8 cellular contexts compared by ENCODE assay signal in the genomic region with DNA sequence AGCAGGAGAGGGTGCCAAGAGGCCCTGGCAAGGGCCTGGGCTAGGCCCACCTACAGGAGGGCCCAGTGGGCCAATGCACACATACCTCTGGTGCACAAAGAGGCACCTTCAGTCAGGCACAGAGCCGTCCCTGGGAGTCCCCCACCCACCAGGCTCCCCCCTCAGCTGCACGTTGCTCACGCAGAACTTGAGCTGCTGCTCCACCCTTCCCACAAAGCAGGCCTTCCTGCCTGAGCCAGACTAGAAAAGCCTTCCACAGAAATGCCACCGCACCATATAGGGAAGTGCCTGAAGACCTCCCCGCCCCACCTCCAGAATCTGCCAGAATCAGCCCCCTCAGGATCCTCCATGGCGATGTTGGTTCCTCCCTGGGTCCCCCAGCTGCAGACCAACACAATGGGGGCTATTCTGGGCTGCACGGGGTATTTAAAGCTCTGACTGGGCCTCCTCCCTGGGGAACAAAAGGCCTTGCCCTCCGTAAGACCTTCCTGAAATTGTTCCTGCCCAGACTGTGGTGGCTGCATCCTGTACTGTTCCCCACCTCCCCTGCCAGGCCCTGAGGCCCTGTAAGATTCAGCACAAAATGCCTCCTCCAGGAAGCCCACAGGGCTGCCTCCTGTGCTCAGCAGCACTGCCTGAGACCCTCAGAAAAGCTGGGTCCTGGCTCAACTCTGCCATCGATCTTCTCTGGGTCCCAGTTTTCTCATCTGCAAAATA. TPM values are rescaled to one million over a fixed set of nuclear protein-coding genes. Genes with fewer than 3 reads are reported as not detected.
DNase-seq lines count a peak whose midpoint lies in the region; ATAC-seq and TF ChIP-seq lines count a peak whose summit lies in the region.

No MANE protein-coding gene starts in this region.

- peak; percentile 16 for ATAC-seq in T-helper 17 cell
- no peak for ATAC-seq in GM18870 (IDR thresholded peaks at IDR 0.05; ENCODE audit: unreplicated experiment)

- no peaks in the 10 kb centered on the region for H3K27me3 ChIP-seq in esophagus (ENCODE audit: control insufficient read depth in 1 of 2, insufficient read depth in 2 of 2, low read length in 2 of 2)

- H3K9me3 ChIP-seq in T-helper 17 cell (ENCODE audit: control insufficient read depth, low read length, poor library complexity, severe bottlenecking) (no peaks in the 10 kb centered on the region), esophagus (ENCODE audit: control insufficient read depth in 2 of 2, insufficient read depth in 1 of 2, low read depth in 1 of 2, low read length in 1 of 2) (no peaks in the 10 kb centered on the region)

- TF ChIP-seq CTCF in osteocyte (IDR thresholded peaks at IDR 0.05): no peak

- no peaks in the 10 kb centered on the region for H3K36me3 ChIP-seq in esophagus (ENCODE audit: control insufficient read depth in 2 of 2, insufficient read depth in 2 of 2, low read length in 1 of 2)

- no peaks in the 10 kb centered on the region for H3K9me3 Mint-ChIP-seq in osteocyte (ENCODE audit: unreplicated experiment)

- H3K27ac Mint-ChIP-seq in T-helper 17 cell: no peak overlapping the region
- H3K27ac Mint-ChIP-seq in osteocyte (ENCODE audit: unreplicated experiment): peak overlapping the region; percentile 94

- H3K36me3 Mint-ChIP-seq in T-helper 17 cell (ENCODE audit: low read depth): no peaks in the 10 kb centered on the region
- no peaks in the 10 kb centered on the region for H3K36me3 Mint-ChIP-seq in osteocyte (ENCODE audit: unreplicated experiment)

- peaks cover 28% of the 10 kb centered on the region in 2 donors for H3K4me1 ChIP-seq in esophagus (ENCODE audit: control insufficient read depth in 2 of 2, insufficient read depth in 2 of 2, low read length in 1 of 2)

- DNase-seq in GF-D8 (lab: John Stamatoyannopoulos, UW) (peak; percentile 54), T-helper 17 cell (no peak), osteocyte (ENCODE audit: extremely low spot score, unreplicated experiment) (no peak), RPMI8226 (no peak), NCI-H774 (lab: John Stamatoyannopoulos, UW) (no peak), NCI-H1694 treated with DMSO at 0.1 percent for 48 hours (lab: John Stamatoyannopoulos, UW) (no peak)

- 12 to 23% methylated on average over 9 of the region's 9 CpGs for WGBS in esophagus, 2 donors

- H3K4me1 Mint-ChIP-seq in T-helper 17 cell (peaks cover 11% of the 10 kb centered on the region), osteocyte (ENCODE audit: unreplicated experiment) (peaks cover 77% of the 10 kb centered on the region)

- H3K27ac ChIP-seq in esophagus (ENCODE audit: low read depth in 2 of 2, low read length in 1 of 2): peak overlapping the region; percentile 70 to 93

- H3K4me3 ChIP-seq in esophagus (ENCODE audit: low read depth in 1 of 2, low read length in 2 of 2): no peak overlapping the region

- H3K4me3 Mint-ChIP-seq in T-helper 17 cell: no peak overlapping the region
- no peak overlapping the region for H3K4me3 Mint-ChIP-seq in osteocyte (ENCODE audit: unreplicated experiment)

- H3K27me3 Mint-ChIP-seq in T-helper 17 cell (peaks cover 8% of the 10 kb centered on the region), osteocyte (ENCODE audit: unreplicated experiment) (no peaks in the 10 kb centered on the region)

RNA-seq across cellular contexts. Expression of a gene that starts 27.2 kb away (rescaled TPM):
- total RNA-seq in T-helper 17 cell (1 to 10 TPM; 1.2 to 1.6 TPM), osteocyte (197 and 230 TPM in 2 replicates)
- 10 to 100 TPM; 37.6 to 55.0 TPM for polyA plus RNA-seq in esophagus

Comparison
In these comparisons a context has a peak if more than half of its experiments do, and no peak if none do; other contexts are left out.
1. RNA of a gene that starts 27.2 kb away (total RNA-seq): 197 to 230 TPM in osteocyte; 1.2 to 1.6 TPM in T-helper 17 cell; every median in the first group is over 10 times any median in the second.